Comparison of ENCODE assay signal across 8 cellular contexts in genomic region chr17:75764711-75765421, GRCh38. TPM values are rescaled to one million over a fixed set of nuclear protein-coding genes. Genes with fewer than 3 reads are reported as not detected.
DNase-seq lines count a peak whose midpoint lies in the region; ATAC-seq and TF ChIP-seq lines count a peak whose summit lies in the region.

Gene GALK1 (minus strand): TSS chr17:75765192. CDS start chr17:75765136, 56 bp downstream.

- peak; percentile 60 for TF ChIP-seq CTCF in fibroblast of villous mesenchyme (IDR thresholded peaks at IDR 0.05; ENCODE audit: insufficient read depth, low read depth, low read length)
- TF ChIP-seq CTCF in neural progenitor cell (IDR thresholded peaks at IDR 0.05), result peak; percentile 60
- TF ChIP-seq CTCF in thoracic aorta (IDR thresholded peaks at IDR 0.05), result peak; percentile 36

- peaks cover 5% of the 10 kb centered on the region for H3K4me1 Mint-ChIP-seq in neural progenitor cell

- H2AFZ ChIP-seq in neural progenitor cell (replicated peaks), result peak within 1 kb of the TSS; percentile 94

- no peaks in the 10 kb centered on the region for H3K9me3 Mint-ChIP-seq in neural progenitor cell

- peaks cover 2% of the 10 kb centered on the region for H3K36me3 Mint-ChIP-seq in neural progenitor cell

- H3K4me1 ChIP-seq in neural progenitor cell (no peaks in the 10 kb centered on the region), thoracic aorta (ENCODE audit: control insufficient read depth in 1 of 2, low read depth in 2 of 2) (peaks cover 9 to 24% of the 10 kb centered on the region in 2 donors)

- peak within 1 kb of the TSS; percentile 81 for H3K4me3 Mint-ChIP-seq in neural progenitor cell

- peaks cover 23% of the 10 kb centered on the region for H3F3A ChIP-seq in neural progenitor cell (ENCODE audit: low read depth)

- peak; percentile 64 for TF ChIP-seq POLR2A in GM18951 (IDR thresholded peaks at IDR 0.05; ENCODE audit: extremely low read depth, insufficient read depth, insufficient read length)

- in situ Hi-C loops in GM18951 (cut with MboI; ENCODE audit: low sequenced_read_pairs, unreplicated experiment), result no loop called here

- no peak within 1 kb of the TSS for H3K9ac ChIP-seq in neural progenitor cell

- peaks cover 8% of the 10 kb centered on the region for H3K27me3 ChIP-seq in neural progenitor cell
- H3K27me3 ChIP-seq in thoracic aorta (replicated peaks; ENCODE audit: insufficient read depth), result no peaks in the 10 kb centered on the region

- peaks cover 8% of the 10 kb centered on the region for H3K27me3 Mint-ChIP-seq in neural progenitor cell (ENCODE audit: insufficient read depth, low read depth)

- peak within 1 kb of the TSS; percentile 63 for H3K27ac Mint-ChIP-seq in neural progenitor cell

- H3K4me2 ChIP-seq in neural progenitor cell, result peak within 1 kb of the TSS; percentile 80

- DNase-seq in Ammon's horn (ENCODE audit: low spot score), result peak; percentile 67
- peak; percentile 66 for DNase-seq in RPMI7951 (ENCODE audit: low read depth)
- DNase-seq in activated gamma-delta T cell (lab: John Stamatoyannopoulos, UW), result peak; percentile 54
- peak; percentile 68 for DNase-seq in fibroblast of villous mesenchyme (ENCODE audit: low read depth)
- peak; percentile 85 for DNase-seq in neural progenitor cell (ENCODE audit: low spot score)
- no peak for DNase-seq in thoracic aorta (ENCODE audit: low spot score)

- no peaks in the 10 kb centered on the region for H3K79me2 ChIP-seq in neural progenitor cell (ENCODE audit: low read depth)

- H3K27ac ChIP-seq in neural progenitor cell (no peak within 1 kb of the TSS), thoracic aorta (peak within 1 kb of the TSS; percentile 71 to 83)

- H4K20me1 ChIP-seq in neural progenitor cell (ENCODE audit: low read depth), result no peaks in the 10 kb centered on the region

- H3K36me3 ChIP-seq in neural progenitor cell (no peaks in the 10 kb centered on the region), thoracic aorta (no peaks in the 10 kb centered on the region)

- peak; percentile 74 for ATAC-seq in HG03432 (IDR thresholded peaks at IDR 0.05; ENCODE audit: unreplicated experiment)
- ATAC-seq in thoracic aorta (ENCODE audit: insufficient number of reproducible peaks, low FRiP score, low read depth), result peak; percentile 51

- H3K4me3 ChIP-seq in fibroblast of villous mesenchyme (ENCODE audit: low read depth, low read length) (peak within 1 kb of the TSS; percentile 71), neural progenitor cell (peak within 1 kb of the TSS; percentile 63), thoracic aorta (peak within 1 kb of the TSS; percentile 94)

- H3K9me3 ChIP-seq in neural progenitor cell (ENCODE audit: low read depth) (no peaks in the 10 kb centered on the region), thoracic aorta (no peaks in the 10 kb centered on the region)

RNA-seq across cellular contexts. Expression of gene GALK1, which starts in this region (rescaled TPM):
- 37.0 and 44.2 TPM in 2 replicates for total RNA-seq in RPMI7951 (2014; rRNA removed; shearing (Covaris generic))
- total RNA-seq in fibroblast of villous mesenchyme (36.7 and 49.3 TPM in 2 replicates), neural progenitor cell (ENCODE audit: low replicate concordance) (6.5 and 27.3 TPM in 2 replicates), thoracic aorta (10 to 100 TPM; 29.6 to 58.3 TPM)
